9 cellular contexts compared by ENCODE assay signal in the genomic region with DNA sequence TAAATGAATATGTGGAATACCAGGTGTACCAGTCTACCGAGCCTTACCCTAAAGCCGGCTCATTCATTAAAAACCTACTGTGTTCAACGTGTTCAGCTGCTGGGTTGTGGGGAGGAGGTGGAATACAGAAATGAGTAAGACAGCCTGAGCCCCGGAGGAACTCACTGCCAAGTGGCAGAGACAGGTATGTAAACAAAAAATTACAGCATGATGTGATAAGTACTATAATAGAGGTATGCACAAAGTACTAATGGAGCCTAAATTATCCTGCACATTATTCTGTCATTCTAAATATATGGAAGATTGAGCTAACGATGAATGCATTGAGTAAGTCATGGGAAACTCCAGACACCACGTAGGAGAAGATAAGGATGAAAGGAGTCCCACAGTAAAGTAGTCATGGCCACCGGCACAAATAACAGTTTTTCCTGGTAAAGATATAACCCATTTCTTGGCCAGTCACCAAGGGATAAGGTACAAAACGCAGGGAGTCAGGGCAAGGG. TPM values are rescaled to one million over a fixed set of nuclear protein-coding genes. Genes with fewer than 3 reads are reported as not detected.
DNase-seq lines count a peak whose midpoint lies in the region; ATAC-seq, FAIRE-seq and TF ChIP-seq lines count a peak whose summit lies in the region.
"Had no signal": no experiment of that assay in that cellular context is flagged by ENCODE, and none has a peak within 500 bp of the region (broad histone marks: within the 10 kb centered on the region; RNA-seq: fewer than 3 reads in every experiment).

No MANE protein-coding gene starts in this region.

- H3K4me3 Mint-ChIP-seq in WTC11 = no peak overlapping the region
- H3K4me3 Mint-ChIP-seq: immature natural killer cell had no signal

- peaks cover 10 to 12% of the 10 kb centered on the region in 2 donors for H3K4me1 ChIP-seq in duodenal mucosa (ENCODE audit: control insufficient read depth in 1 of 2, insufficient read depth in 2 of 2, low read length in 2 of 2)
- H3K4me1 ChIP-seq in aorta (ENCODE audit: control insufficient read depth in 1 of 2, insufficient read depth in 2 of 2, low read length in 2 of 2) = no peaks in the 10 kb centered on the region

- no peak for DNase-seq in GM12891 (ENCODE audit: insufficient read length, low spot score)
- DNase-seq in WTC11 (ENCODE audit: low spot score) = no peak
- no peak for DNase-seq in aorta
- no peak for DNase-seq in foreskin melanocyte
- DNase-seq in AG08396 (ENCODE audit: low spot score) = no peak
- DNase-seq: immature natural killer cell had no signal

- H3K4me1 Mint-ChIP-seq in WTC11 = no peaks in the 10 kb centered on the region
- H3K4me1 Mint-ChIP-seq: immature natural killer cell had no signal

- peak overlapping the region; percentile 60 for H3K27ac ChIP-seq in duodenal mucosa (ENCODE audit: low read depth, low read length)
- H3K27ac ChIP-seq in aorta (ENCODE audit: low read depth in 1 of 2, low read length in 2 of 2) = no peak overlapping the region

- H3K36me3 Mint-ChIP-seq in WTC11 = no peaks in the 10 kb centered on the region
- H3K36me3 Mint-ChIP-seq: immature natural killer cell had no signal

- H3K9me3 ChIP-seq in duodenal mucosa (ENCODE audit: control insufficient read depth in 1 of 2, low read length in 2 of 2) (no peaks in the 10 kb centered on the region), aorta (ENCODE audit: control insufficient read depth, low read length) (no peaks in the 10 kb centered on the region)

- peak; percentile 73 for FAIRE-seq in GM12891 (lab: Jason Lieb, UNC)

- POLR2A ChIA-PET in WTC11 (lab: Charles Lee) = no interaction called here

- H3K36me3 ChIP-seq in duodenal mucosa (ENCODE audit: control insufficient read depth in 1 of 2, insufficient read depth in 2 of 2, low read length in 2 of 2) = no peaks in the 10 kb centered on the region
- no peaks in the 10 kb centered on the region for H3K36me3 ChIP-seq in aorta (ENCODE audit: control insufficient read depth in 1 of 2, insufficient read depth in 2 of 2, low read length in 1 of 2)

- H3K9ac ChIP-seq in duodenal mucosa (ENCODE audit: low read depth in 1 of 2, low read length in 2 of 2) = peak overlapping the region; percentile 8 to 59

- peak overlapping the region; percentile 48 to 63 for H3K4me3 ChIP-seq in duodenal mucosa (ENCODE audit: low read depth in 1 of 2, low read length in 2 of 2)
- H3K4me3 ChIP-seq in aorta (ENCODE audit: low read length in 2 of 2) = no peak overlapping the region

- CTCF ChIA-PET in WTC11 (lab: Charles Lee) = interaction anchor here (0.6 kb wide), 1 partner anchor 142 kb away, joined by 3 read pairs; no protein-coding TSS in a partner anchor

- no peak for TF ChIP-seq POLR2A in GM12891 (IDR thresholded peaks at IDR 0.05; ENCODE audit: low read depth, low read length)

- H3K27me3 Mint-ChIP-seq in WTC11 (ENCODE audit: low read depth) = no peaks in the 10 kb centered on the region

- peaks cover 7% of the 10 kb centered on the region; the same call in 1 of the 2 replicates for H3K9me3 Mint-ChIP-seq in WTC11

- WGBS in aorta, 2 donors = 57 to 61% methylated on average over 8 of the region's 8 CpGs

- ATAC-seq in GM19452 (IDR thresholded peaks at IDR 0.05; ENCODE audit: unreplicated experiment) (peak; percentile 59), HG03460 (IDR thresholded peaks at IDR 0.05; ENCODE audit: unreplicated experiment) (peak; percentile 51), WTC11 (no peak), aorta (ENCODE audit: low FRiP score) (no peak)

- intact Hi-C loops in aorta (cut with DNase I) = no loop called here

- TF ChIP-seq CTCF in WTC11 (IDR thresholded peaks at IDR 0.05) = no peak

- no peaks in the 10 kb centered on the region for H3K27me3 ChIP-seq in duodenal mucosa (ENCODE audit: control insufficient read depth in 1 of 2, insufficient read depth in 2 of 2, low read length in 2 of 2)
- H3K27me3 ChIP-seq in aorta (ENCODE audit: control insufficient read depth in 1 of 2, insufficient read depth in 2 of 2, low read length in 1 of 2) = no peaks in the 10 kb centered on the region

- H3K27ac Mint-ChIP-seq in WTC11 = no peak overlapping the region
- H3K27ac Mint-ChIP-seq: immature natural killer cell had no signal

TF ChIP-seq in GM12891, 5 proteins besides CTCF, POLR2A, EP300 and RAD21:
- TF ChIP-seq SPI1 (IDR thresholded peaks at IDR 0.05; ENCODE audit: low read depth, low read length) (0 out of 2 replicates have a peak, but pooled peaks have one; percentile 1), PAX5 (IDR thresholded peaks at IDR 0.05; ENCODE audit: insufficient read depth, low read length, severe bottlenecking) (no peak), POLR2AphosphoS5 (IDR thresholded peaks at IDR 0.05; ENCODE audit: low read depth, low read length) (no peak)

TF ChIP-seq in WTC11, 78 proteins besides CTCF, POLR2A, EP300 and RAD21:
- TF ChIP-seq ZNF416 (CRISPR knock-in tag; IDR thresholded peaks at IDR 0.05) (no peak), ZNF263 (CRISPR knock-in tag; IDR thresholded peaks at IDR 0.05; ENCODE audit: low read depth) (no peak), HMGA2 (CRISPR knock-in tag; IDR thresholded peaks at IDR 0.05) (no peak)
- TF ChIP-seq, protein P1, sequence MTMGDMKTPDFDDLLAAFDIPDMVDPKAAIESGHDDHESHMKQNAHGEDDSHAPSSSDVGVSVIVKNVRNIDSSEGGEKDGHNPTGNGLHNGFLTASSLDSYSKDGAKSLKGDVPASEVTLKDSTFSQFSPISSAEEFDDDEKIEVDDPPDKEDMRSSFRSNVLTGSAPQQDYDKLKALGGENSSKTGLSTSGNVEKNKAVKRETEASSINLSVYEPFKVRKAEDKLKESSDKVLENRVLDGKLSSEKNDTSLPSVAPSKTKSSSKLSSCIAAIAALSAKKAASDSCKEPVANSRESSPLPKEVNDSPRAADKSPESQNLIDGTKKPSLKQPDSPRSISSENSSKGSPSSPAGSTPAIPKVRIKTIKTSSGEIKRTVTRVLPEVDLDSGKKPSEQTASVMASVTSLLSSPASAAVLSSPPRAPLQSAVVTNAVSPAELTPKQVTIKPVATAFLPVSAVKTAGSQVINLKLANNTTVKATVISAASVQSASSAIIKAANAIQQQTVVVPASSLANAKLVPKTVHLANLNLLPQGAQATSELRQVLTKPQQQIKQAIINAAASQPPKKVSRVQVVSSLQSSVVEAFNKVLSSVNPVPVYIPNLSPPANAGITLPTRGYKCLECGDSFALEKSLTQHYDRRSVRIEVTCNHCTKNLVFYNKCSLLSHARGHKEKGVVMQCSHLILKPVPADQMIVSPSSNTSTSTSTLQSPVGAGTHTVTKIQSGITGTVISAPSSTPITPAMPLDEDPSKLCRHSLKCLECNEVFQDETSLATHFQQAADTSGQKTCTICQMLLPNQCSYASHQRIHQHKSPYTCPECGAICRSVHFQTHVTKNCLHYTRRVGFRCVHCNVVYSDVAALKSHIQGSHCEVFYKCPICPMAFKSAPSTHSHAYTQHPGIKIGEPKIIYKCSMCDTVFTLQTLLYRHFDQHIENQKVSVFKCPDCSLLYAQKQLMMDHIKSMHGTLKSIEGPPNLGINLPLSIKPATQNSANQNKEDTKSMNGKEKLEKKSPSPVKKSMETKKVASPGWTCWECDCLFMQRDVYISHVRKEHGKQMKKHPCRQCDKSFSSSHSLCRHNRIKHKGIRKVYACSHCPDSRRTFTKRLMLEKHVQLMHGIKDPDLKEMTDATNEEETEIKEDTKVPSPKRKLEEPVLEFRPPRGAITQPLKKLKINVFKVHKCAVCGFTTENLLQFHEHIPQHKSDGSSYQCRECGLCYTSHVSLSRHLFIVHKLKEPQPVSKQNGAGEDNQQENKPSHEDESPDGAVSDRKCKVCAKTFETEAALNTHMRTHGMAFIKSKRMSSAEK (CRISPR knock-in tag; IDR thresholded peaks at IDR 0.05; ENCODE audit: borderline replicate concordance) = no peak

RNA-seq across cellular contexts. Expression of a gene that starts 6.9 kb away (rescaled TPM):
- polyA plus RNA-seq in GM12891 (2012; ENCODE audit: low read depth, missing spikeins) = 5.0 TPM
- 0.44 to 0.98 TPM (median 0.50 TPM) in 3 replicates for total RNA-seq in WTC11 (2021)
- total RNA-seq in aorta = 1 to 10 TPM; 1.2 TPM
- polyA plus RNA-seq in aorta = 1 to 10 TPM in 1 of 2 donors, under 1 TPM in 1; 0.82 to 7.4 TPM
- polyA plus RNA-seq: immature natural killer cell had no signal

Comparison
In these comparisons a context has a peak if more than half of its experiments do, and no peak if none do; other contexts are left out.
1. ATAC-seq: peak in GM19452 (single experiment) and HG03460 (single experiment); none in WTC11 (single experiment) and aorta (single experiment).
2. H3K4me3 ChIP-seq: peak in duodenal mucosa (2 of 2); none in aorta (0 of 2).